Comparison of ENCODE assay signal across 22 cellular contexts in the genomic region with DNA sequence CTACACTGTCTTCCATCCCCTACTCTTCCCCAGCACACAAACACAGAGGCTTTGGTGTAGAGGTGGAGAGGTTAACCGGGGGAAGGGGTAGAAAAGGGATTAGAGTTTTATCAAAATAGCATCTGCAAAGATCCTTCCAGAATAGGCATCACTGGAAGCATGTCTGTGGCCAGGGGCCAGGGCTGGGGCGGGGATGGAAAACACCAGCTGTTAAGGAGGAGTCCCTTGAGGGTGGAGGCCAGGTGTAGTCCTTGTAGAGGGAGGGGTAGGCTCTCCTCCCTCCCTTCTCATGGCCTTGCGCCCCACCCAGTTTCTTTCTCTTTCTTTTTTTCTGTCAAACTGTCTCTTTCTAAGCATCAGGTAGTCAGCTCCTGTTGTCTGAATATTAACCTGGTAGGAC.
DNase-seq lines count a peak whose midpoint lies in the region; ATAC-seq and TF ChIP-seq lines count a peak whose summit lies in the region.
"Had no signal": no experiment of that assay in that cellular context is flagged by ENCODE, and none has a peak within 500 bp of the region (broad histone marks: within the 10 kb centered on the region; RNA-seq: fewer than 3 reads in every experiment).

No MANE protein-coding gene starts in this region.

- H3F3A ChIP-seq in GM23338 (replicated peaks; ENCODE audit: low read depth) (no peaks in the 10 kb centered on the region), neural progenitor cell (ENCODE audit: low read depth) (no peaks in the 10 kb centered on the region)

- H3K4me1 Mint-ChIP-seq in GM23338 (no peaks in the 10 kb centered on the region), nephron progenitor cell (peaks cover 17% of the 10 kb centered on the region), neural progenitor cell (peaks cover 13% of the 10 kb centered on the region)
- H3K4me1 Mint-ChIP-seq: CD14-positive monocyte had no signal

- peak overlapping the region; percentile 52; the same call in 1 of the 2 replicates for H2AFZ ChIP-seq in GM23338
- H2AFZ ChIP-seq in neural progenitor cell (replicated peaks) = no peak overlapping the region

- H3K4me2 ChIP-seq in GM23338 (no peak overlapping the region), neural progenitor cell (no peak overlapping the region)

- H3K4me3 ChIP-seq in GM23338 (no peak overlapping the region), neural progenitor cell (no peak overlapping the region)
- H3K4me3 ChIP-seq: GM12878, HAP-1, Peyer's patch, SJSA1 had no signal

- no peak overlapping the region for H3K27ac Mint-ChIP-seq in GM23338
- peak overlapping the region; percentile 12 for H3K27ac Mint-ChIP-seq in nephron progenitor cell
- no peak overlapping the region for H3K27ac Mint-ChIP-seq in neural progenitor cell

- H3K27me3 Mint-ChIP-seq in GM23338 (ENCODE audit: insufficient read depth, low read depth, poor library complexity) = peaks cover 1% of the 10 kb centered on the region
- peaks cover 7% of the 10 kb centered on the region for H3K27me3 Mint-ChIP-seq in nephron progenitor cell (ENCODE audit: low read depth, poor library complexity)
- no peaks in the 10 kb centered on the region for H3K27me3 Mint-ChIP-seq in neural progenitor cell (ENCODE audit: insufficient read depth, low read depth)

- no peak overlapping the region for H3K4me3 Mint-ChIP-seq in GM23338
- H3K4me3 Mint-ChIP-seq in nephron progenitor cell = no peak overlapping the region
- no peak overlapping the region for H3K4me3 Mint-ChIP-seq in neural progenitor cell

- ATAC-seq in GM23338 (no peak), HG03095 (IDR thresholded peaks at IDR 0.05; ENCODE audit: unreplicated experiment) (no peak)
- ATAC-seq: GM12878 had no signal

- H3K9me3 Mint-ChIP-seq in GM23338 (no peaks in the 10 kb centered on the region), nephron progenitor cell (peaks cover 18% of the 10 kb centered on the region), neural progenitor cell (peaks cover 3% of the 10 kb centered on the region)

- H3K4me1 ChIP-seq in GM23338 (ENCODE audit: insufficient read depth) = no peaks in the 10 kb centered on the region
- H3K4me1 ChIP-seq in neural progenitor cell = no peaks in the 10 kb centered on the region
- H3K4me1 ChIP-seq: HAP-1, Peyer's patch, SJSA1 had no signal

- H3K27ac ChIP-seq in GM23338 (ENCODE audit: low read depth) (no peak overlapping the region), neural progenitor cell (no peak overlapping the region)
- H3K27ac ChIP-seq: Peyer's patch, SJSA1 had no signal

- H3K79me2 ChIP-seq in GM23338 (replicated peaks; ENCODE audit: insufficient read depth) (no peaks in the 10 kb centered on the region), neural progenitor cell (ENCODE audit: low read depth) (no peaks in the 10 kb centered on the region)

- DNase-seq in NCI-H1436 (lab: John Stamatoyannopoulos, UW) = peak; percentile 8
- DNase-seq in NCI-H1436 treated with DMSO at 0.1 percent for 48 hours (lab: John Stamatoyannopoulos, UW) = no peak
- no peak for DNase-seq in GM23338 (ENCODE audit: low spot score)
- DNase-seq in NCI-H82 treated with DMSO at 0.1 percent for 48 hours (lab: John Stamatoyannopoulos, UW; ENCODE audit: unreplicated experiment) = peak; percentile 33
- DNase-seq in nephron progenitor cell = no peak
- no peak for DNase-seq in neural progenitor cell (ENCODE audit: low spot score)
- no peak for DNase-seq in amniotic stem cell (lab: John Stamatoyannopoulos, UW)
- DNase-seq: AML-193, DND-41, Karpas-422, MV-4-11, NCI-H1105 treated with DMSO at 0.1 percent for 48 hours, NCI-H1694 treated with DMSO at 0.1 percent for 48 hours, NCI-H446 treated with DMSO at 0.1 percent for 48 hours, NCI-H526 treated with DMSO at 0.1 percent for 48 hours, Peyer's patch, T-helper 1 cell had no signal

- H3K9me2 ChIP-seq in GM23338 (ENCODE audit: insufficient read depth) = no peaks in the 10 kb centered on the region

- H3K36me3 ChIP-seq in GM23338 (ENCODE audit: insufficient read depth) = no peaks in the 10 kb centered on the region
- H3K36me3 ChIP-seq in neural progenitor cell = no peaks in the 10 kb centered on the region
- H3K36me3 ChIP-seq: HAP-1, Peyer's patch, SJSA1 had no signal

- H3K27me3 ChIP-seq in GM23338 (ENCODE audit: insufficient read depth) (no peaks in the 10 kb centered on the region), neural progenitor cell (no peaks in the 10 kb centered on the region)
- H3K27me3 ChIP-seq: Peyer's patch, SJSA1 had no signal

- H3K36me3 Mint-ChIP-seq in GM23338 (ENCODE audit: low read depth) (no peaks in the 10 kb centered on the region), nephron progenitor cell (ENCODE audit: low read depth) (peaks cover 12% of the 10 kb centered on the region), neural progenitor cell (no peaks in the 10 kb centered on the region)
- H3K36me3 Mint-ChIP-seq: CD14-positive monocyte had no signal

- no peaks in the 10 kb centered on the region for H3K9me3 ChIP-seq in neural progenitor cell (ENCODE audit: low read depth)
- H3K9me3 ChIP-seq: HAP-1, Peyer's patch, SJSA1 had no signal

- H4K20me1 ChIP-seq in GM23338 (replicated peaks; ENCODE audit: insufficient read depth) = no peaks in the 10 kb centered on the region
- H4K20me1 ChIP-seq in neural progenitor cell (ENCODE audit: low read depth) = no peaks in the 10 kb centered on the region

- H3K9ac ChIP-seq in neural progenitor cell = no peak overlapping the region

- TF ChIP-seq CTCF in GM23338 (conservative IDR thresholded peaks at IDR 0.05; ENCODE audit: low read depth in 2 of 2) (no peak), nephron progenitor cell (IDR thresholded peaks at IDR 0.05) (no peak), neural progenitor cell (IDR thresholded peaks at IDR 0.05) (no peak)

TF ChIP-seq in GM23338, 12 proteins besides CTCF, POLR2A, EP300 and RAD21 (continues in another document):
- TF ChIP-seq ZNF331 (CRISPR knock-in tag; IDR thresholded peaks at IDR 0.05; ENCODE audit: low read depth) = no peak
- TF ChIP-seq ZNF114 (CRISPR knock-in tag; IDR thresholded peaks at IDR 0.05) = no peak
- TF ChIP-seq, protein P1, sequence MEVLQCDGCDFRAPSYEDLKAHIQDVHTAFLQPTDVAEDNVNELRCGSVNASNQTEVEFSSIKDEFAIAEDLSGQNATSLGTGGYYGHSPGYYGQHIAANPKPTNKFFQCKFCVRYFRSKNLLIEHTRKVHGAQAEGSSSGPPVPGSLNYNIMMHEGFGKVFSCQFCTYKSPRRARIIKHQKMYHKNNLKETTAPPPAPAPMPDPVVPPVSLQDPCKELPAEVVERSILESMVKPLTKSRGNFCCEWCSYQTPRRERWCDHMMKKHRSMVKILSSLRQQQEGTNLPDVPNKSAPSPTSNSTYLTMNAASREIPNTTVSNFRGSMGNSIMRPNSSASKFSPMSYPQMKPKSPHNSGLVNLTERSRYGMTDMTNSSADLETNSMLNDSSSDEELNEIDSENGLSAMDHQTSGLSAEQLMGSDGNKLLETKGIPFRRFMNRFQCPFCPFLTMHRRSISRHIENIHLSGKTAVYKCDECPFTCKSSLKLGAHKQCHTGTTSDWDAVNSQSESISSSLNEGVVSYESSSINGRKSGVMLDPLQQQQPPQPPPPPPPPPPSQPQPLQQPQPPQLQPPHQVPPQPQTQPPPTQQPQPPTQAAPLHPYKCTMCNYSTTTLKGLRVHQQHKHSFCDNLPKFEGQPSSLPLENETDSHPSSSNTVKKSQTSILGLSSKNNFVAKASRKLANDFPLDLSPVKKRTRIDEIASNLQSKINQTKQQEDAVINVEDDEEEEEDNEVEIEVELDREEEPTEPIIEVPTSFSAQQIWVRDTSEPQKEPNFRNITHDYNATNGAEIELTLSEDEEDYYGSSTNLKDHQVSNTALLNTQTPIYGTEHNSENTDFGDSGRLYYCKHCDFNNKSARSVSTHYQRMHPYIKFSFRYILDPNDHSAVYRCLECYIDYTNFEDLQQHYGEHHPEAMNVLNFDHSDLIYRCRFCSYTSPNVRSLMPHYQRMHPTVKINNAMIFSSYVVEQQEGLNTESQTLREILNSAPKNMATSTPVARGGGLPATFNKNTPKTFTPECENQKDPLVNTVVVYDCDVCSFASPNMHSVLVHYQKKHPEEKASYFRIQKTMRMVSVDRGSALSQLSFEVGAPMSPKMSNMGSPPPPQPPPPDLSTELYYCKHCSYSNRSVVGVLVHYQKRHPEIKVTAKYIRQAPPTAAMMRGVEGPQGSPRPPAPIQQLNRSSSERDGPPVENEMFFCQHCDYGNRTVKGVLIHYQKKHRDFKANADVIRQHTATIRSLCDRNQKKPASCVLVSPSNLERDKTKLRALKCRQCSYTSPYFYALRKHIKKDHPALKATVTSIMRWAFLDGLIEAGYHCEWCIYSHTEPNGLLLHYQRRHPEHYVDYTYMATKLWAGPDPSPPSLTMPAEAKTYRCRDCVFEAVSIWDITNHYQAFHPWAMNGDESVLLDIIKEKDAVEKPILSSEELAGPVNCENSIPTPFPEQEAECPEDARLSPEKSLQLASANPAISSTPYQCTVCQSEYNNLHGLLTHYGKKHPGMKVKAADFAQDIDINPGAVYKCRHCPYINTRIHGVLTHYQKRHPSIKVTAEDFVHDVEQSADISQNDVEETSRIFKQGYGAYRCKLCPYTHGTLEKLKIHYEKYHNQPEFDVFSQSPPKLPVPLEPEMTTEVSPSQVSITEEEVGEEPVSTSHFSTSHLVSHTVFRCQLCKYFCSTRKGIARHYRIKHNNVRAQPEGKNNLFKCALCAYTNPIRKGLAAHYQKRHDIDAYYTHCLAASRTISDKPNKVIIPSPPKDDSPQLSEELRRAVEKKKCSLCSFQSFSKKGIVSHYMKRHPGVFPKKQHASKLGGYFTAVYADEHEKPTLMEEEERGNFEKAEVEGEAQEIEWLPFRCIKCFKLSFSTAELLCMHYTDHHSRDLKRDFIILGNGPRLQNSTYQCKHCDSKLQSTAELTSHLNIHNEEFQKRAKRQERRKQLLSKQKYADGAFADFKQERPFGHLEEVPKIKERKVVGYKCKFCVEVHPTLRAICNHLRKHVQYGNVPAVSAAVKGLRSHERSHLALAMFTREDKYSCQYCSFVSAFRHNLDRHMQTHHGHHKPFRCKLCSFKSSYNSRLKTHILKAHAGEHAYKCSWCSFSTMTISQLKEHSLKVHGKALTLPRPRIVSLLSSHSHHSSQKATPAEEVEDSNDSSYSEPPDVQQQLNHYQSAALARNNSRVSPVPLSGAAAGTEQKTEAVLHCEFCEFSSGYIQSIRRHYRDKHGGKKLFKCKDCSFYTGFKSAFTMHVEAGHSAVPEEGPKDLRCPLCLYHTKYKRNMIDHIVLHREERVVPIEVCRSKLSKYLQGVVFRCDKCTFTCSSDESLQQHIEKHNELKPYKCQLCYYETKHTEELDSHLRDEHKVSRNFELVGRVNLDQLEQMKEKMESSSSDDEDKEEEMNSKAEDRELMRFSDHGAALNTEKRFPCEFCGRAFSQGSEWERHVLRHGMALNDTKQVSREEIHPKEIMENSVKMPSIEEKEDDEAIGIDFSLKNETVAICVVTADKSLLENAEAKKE (CRISPR knock-in tag; IDR thresholded peaks at IDR 0.05) = no peak

Comparison
In these comparisons a context has a peak if more than half of its experiments do, and no peak if none do; other contexts are left out.
1. DNase-seq: peak in NCI-H1436 (single experiment) and NCI-H82 treated with DMSO at 0.1 percent for 48 hours (single experiment); none in NCI-H1436 treated with DMSO at 0.1 percent for 48 hours (single experiment), GM23338 (single experiment), nephron progenitor cell (single experiment), neural progenitor cell (single experiment) and amniotic stem cell (single experiment).